Comparison of ENCODE assay signal across 18 cellular contexts in genomic region chr4:54332577-54332976, GRCh38.
DNase-seq lines count a peak whose midpoint lies in the region; TF ChIP-seq lines count a peak whose summit lies in the region.
"Had no signal": no experiment of that assay in that cellular context is flagged by ENCODE, and none has a peak within 500 bp of the region (broad histone marks: within the 10 kb centered on the region; RNA-seq: fewer than 3 reads in every experiment).

No MANE protein-coding gene starts in this region.

- H3K27me3 Mint-ChIP-seq in brain: peaks cover 4% of the 10 kb centered on the region
- H3K27me3 Mint-ChIP-seq: CD4-positive, alpha-beta memory T cell had no signal

- no peaks in the 10 kb centered on the region for H3K9me3 Mint-ChIP-seq in brain

- no peaks in the 10 kb centered on the region for H3K4me1 ChIP-seq in ascending aorta
- H3K4me1 ChIP-seq: BE2C had no signal

- H3K4me3 Mint-ChIP-seq in brain: peak overlapping the region in 3 of 5 experiments; percentile 23 to 50 (median 29)
- H3K4me3 Mint-ChIP-seq: CD4-positive, alpha-beta memory T cell had no signal

- no peaks in the 10 kb centered on the region for H3K9me3 ChIP-seq in ascending aorta
- H3K9me3 ChIP-seq: BE2C had no signal

- intact Hi-C loops in ascending aorta (cut with DNase I): loop anchor here (5.0 kb wide), 1 partner anchor 100 kb away; no protein-coding TSS in a partner anchor

- TF ChIP-seq CTCF in brain (conservative IDR thresholded peaks at IDR 0.05) (no peak), ascending aorta (IDR thresholded peaks at IDR 0.05) (no peak)

- peak; percentile 5 for DNase-seq in DMS 273 (lab: John Stamatoyannopoulos, UW; ENCODE audit: unreplicated experiment)
- DNase-seq in DMS 273 treated with DMSO at 0.1 percent for 48 hours (lab: John Stamatoyannopoulos, UW): no peak
- peak in 21 of 49 donors; percentile 3 to 51 (median 9) for DNase-seq in substantia nigra (lab: John Stamatoyannopoulos, UW)
- no peak for DNase-seq in activated T-cell treated with anti-CD3 and anti-CD28 coated beads for 4 hours
- no peak for DNase-seq in NCI-H226
- no peak for DNase-seq in ascending aorta (ENCODE audit: low spot score in 2 of 2)
- DNase-seq: BE2C; CD4-positive, alpha-beta memory T cell; GDM1; MV-4-11; NCI-H2029 treated with DMSO at 0.1 percent for 48 hours; NCI-H345; NCI-H526; OCI-M1 had no signal

- H3K4me3 ChIP-seq in ascending aorta: no peak overlapping the region
- H3K4me3 ChIP-seq: GM12878 had no signal

- no peaks in the 10 kb centered on the region for H3K36me3 Mint-ChIP-seq in brain
- H3K36me3 Mint-ChIP-seq: CD4-positive, alpha-beta memory T cell had no signal

- no peaks in the 10 kb centered on the region for H3K27me3 ChIP-seq in layer of hippocampus (ENCODE audit: control insufficient read depth, insufficient read depth, low read length)
- H3K27me3 ChIP-seq in ascending aorta: no peaks in the 10 kb centered on the region
- H3K27me3 ChIP-seq: BE2C had no signal

- H3K4me1 Mint-ChIP-seq in brain: peaks cover 17% of the 10 kb centered on the region
- H3K4me1 Mint-ChIP-seq: CD4-positive, alpha-beta memory T cell had no signal

- H3K36me3 ChIP-seq in ascending aorta: no peaks in the 10 kb centered on the region
- H3K36me3 ChIP-seq: BE2C had no signal

- H3K27ac Mint-ChIP-seq in brain: peak overlapping the region in 3 of 5 experiments; percentile 24 to 83 (median 59)
- H3K27ac Mint-ChIP-seq: CD4-positive, alpha-beta memory T cell had no signal

- H3K27ac ChIP-seq in layer of hippocampus (ENCODE audit: low read depth, low read length) (peak overlapping the region; percentile 50), substantia nigra (ENCODE audit: low read depth, low read length, poor library complexity, severe bottlenecking) (peak overlapping the region; percentile 19), ascending aorta (no peak overlapping the region)
- H3K27ac ChIP-seq: 22Rv1 had no signal

Comparison
In these comparisons a context has a peak if more than half of its experiments do, and no peak if none do; other contexts are left out.
1. H3K27ac ChIP-seq: peak in layer of hippocampus (single experiment) and substantia nigra (single experiment); none in ascending aorta (0 of 2).